23 cellular contexts compared by ENCODE assay signal in the genomic region with DNA sequence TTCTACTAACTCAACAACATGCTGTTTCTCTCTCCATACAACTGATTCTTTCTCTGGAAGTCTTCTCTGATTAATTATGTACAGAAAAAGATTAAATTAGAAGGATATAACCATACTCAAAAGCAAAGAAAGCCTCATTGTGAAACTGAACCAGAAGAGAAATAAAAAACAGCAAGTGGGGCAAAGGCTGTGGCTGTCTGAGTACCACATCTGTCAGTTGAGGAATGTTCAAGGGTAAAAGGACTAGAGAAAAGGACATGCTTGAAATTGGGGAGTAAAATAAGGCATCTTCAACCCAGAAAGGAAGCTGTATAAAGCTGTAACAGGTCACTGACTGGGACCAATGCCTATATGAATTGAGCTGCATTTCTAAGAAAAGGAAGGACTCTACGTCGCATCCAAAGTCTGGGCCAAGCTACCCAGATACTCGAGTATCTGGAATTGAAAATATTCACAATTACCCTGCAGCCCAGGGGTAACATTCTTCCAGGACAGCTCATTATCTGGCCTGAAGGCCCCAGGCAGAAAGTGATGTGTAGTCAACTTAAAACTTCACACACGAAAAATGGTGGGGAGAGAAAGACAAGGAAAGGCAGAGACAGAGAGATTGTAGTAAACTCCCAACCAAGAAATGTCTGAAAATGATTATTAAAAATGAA.
DNase-seq lines count a peak whose midpoint lies in the region; ATAC-seq and TF ChIP-seq lines count a peak whose summit lies in the region.
"Had no signal": no experiment of that assay in that cellular context is flagged by ENCODE, and none has a peak within 500 bp of the region (broad histone marks: within the 10 kb centered on the region; RNA-seq: fewer than 3 reads in every experiment).

No MANE protein-coding gene starts in this region.

- H3K36me3 ChIP-seq in BJ (ENCODE audit: control insufficient read depth, insufficient read depth, low read length) (no peaks in the 10 kb centered on the region), MG63 (no peaks in the 10 kb centered on the region)

- CTCF ChIA-PET in BJ (lab: Yijun Ruan, JAX): interaction anchor here (1.3 kb wide), 1 partner anchor 12 kb away, joined by 3 read pairs; no protein-coding TSS in a partner anchor

- H3K9me3 ChIP-seq in MG63: no peaks in the 10 kb centered on the region

- ATAC-seq in GM19452 (IDR thresholded peaks at IDR 0.05; ENCODE audit: unreplicated experiment) (no peak), HG03175 (IDR thresholded peaks at IDR 0.05; ENCODE audit: unreplicated experiment) (no peak)

- no peak overlapping the region for H3K4me3 ChIP-seq in BJ (ENCODE audit: low read depth, low read length)
- H3K4me3 ChIP-seq in MG63: no peak overlapping the region
- H3K4me3 ChIP-seq: lung, PC-9, SK-N-MC had no signal

- H3K27me3 ChIP-seq in BJ (ENCODE audit: control insufficient read depth, insufficient read depth, low read length) (no peaks in the 10 kb centered on the region), MG63 (no peaks in the 10 kb centered on the region)

- no peak for TF ChIP-seq CTCF in BJ (IDR thresholded peaks at IDR 0.05; ENCODE audit: insufficient read depth, low read depth, low read length)

- peak; percentile 19 for DNase-seq in BJ (ENCODE audit: low read depth)
- DNase-seq in MG63: peak; percentile 55
- peak; percentile 50 for DNase-seq in dedifferentiated amniotic fluid mesenchymal stem cell (ENCODE audit: extremely low spot score)
- DNase-seq in kidney tubule cell (ENCODE audit: low spot score): peak; percentile 58
- DNase-seq in stimulated activated CD4-positive, alpha-beta T cell treated with anti-CD3 and anti-CD28 coated beads, Interleukin-4, amount 100 ng/mL, for 4 hours: no peak
- DNase-seq in inferior parietal cortex (ENCODE audit: extremely low spot score): no peak
- DNase-seq: ACHN; CD8-positive, alpha-beta memory T cell; DMS79 treated with DMSO at 0.1 percent for 48 hours; H9; head of caudate nucleus; immature natural killer cell; NCI-H1436; NCI-H2227 treated with DMSO at 0.1 percent for 48 hours; nucleus accumbens; retina; stimulated activated CD4-positive, alpha-beta T cell treated with anti-CD3 and anti-CD28 coated beads, Interleukin-12 subunit alpha, Interleukin-12 subunit beta, amount 100 ng/mL, for 4 hours; substantia nigra had no signal

- POLR2A ChIA-PET in BJ (lab: Charles Lee): interaction anchor here (0.5 to 0.6 kb wide), 2 partner anchors 55 to 1791 kb away, joined by 3 to 4 read pairs; no protein-coding TSS in a partner anchor

Comparison
In these comparisons a context has a peak if more than half of its experiments do, and no peak if none do; other contexts are left out.
1. DNase-seq: peak in BJ (single experiment), MG63 (single experiment), dedifferentiated amniotic fluid mesenchymal stem cell (single experiment) and kidney tubule cell (single experiment); none in stimulated activated CD4-positive, alpha-beta T cell treated with anti-CD3 and anti-CD28 coated beads, Interleukin-4, amount 100 ng/mL, for 4 hours (0 of 2) and inferior parietal cortex (single experiment).